In the genomic region with DNA sequence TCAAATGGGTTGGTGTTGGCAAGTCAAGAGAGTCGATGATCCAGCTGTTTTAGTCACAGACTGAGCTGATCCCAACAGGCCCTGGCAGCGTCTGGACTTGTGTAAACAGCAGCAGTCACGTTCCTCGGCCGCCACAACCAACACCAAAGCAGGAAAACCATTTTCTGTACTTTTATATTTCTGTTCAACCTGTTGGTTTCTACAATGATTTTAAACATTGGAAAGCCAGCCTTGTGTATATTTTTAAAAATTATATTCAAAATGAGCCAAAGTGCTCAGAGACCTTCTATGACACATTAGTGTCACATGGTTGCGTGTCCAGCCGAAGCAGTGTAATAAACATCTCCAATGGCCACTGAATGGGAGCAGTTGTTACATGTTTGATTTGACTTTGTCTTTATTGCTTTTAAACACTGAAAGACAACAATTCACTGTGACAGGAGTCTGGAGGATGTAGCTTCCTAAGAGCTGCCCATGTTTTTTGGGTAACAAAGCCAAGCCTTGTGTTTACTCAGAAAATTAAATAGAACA, we compare ENCODE assay signal across 13 cellular contexts. TPM values are rescaled to one million over a fixed set of nuclear protein-coding genes. Genes with fewer than 3 reads are reported as not detected.
DNase-seq lines count a peak whose midpoint lies in the region; ATAC-seq and TF ChIP-seq lines count a peak whose summit lies in the region.
"Had no signal": no experiment of that assay in that cellular context is flagged by ENCODE, and none has a peak within 500 bp of the region (broad histone marks: within the 10 kb centered on the region; RNA-seq: fewer than 3 reads in every experiment).

No MANE protein-coding gene starts in this region.

- no TSS peak for BruUV-seq in mammary epithelial cell (replicated peaks; lab: Mats Ljungman, UMichigan)

- H3K27me3 Mint-ChIP-seq in T-cell: no peaks in the 10 kb centered on the region

- H3K79me2 ChIP-seq in mammary epithelial cell (ENCODE audit: insufficient read depth, low read length): no peaks in the 10 kb centered on the region

- H3K9me3 Mint-ChIP-seq in T-cell: no peaks in the 10 kb centered on the region
- H3K9me3 Mint-ChIP-seq: dendritic cell treated with granulocyte-macrophage colony-stimulating factor and Interleukin-4, amounts not matched to agents 40 ng/mL and 50 ng/mL, for 4 days; HFFc6 had no signal

- H3K36me3 ChIP-seq in MG63 (no peaks in the 10 kb centered on the region), mammary epithelial cell (ENCODE audit: insufficient read depth, low read length) (no peaks in the 10 kb centered on the region)

- in situ Hi-C loops in mammary epithelial cell (cut with MboI; ENCODE audit: low sequenced_read_pairs in 2 of 2): no loop called here

- no peaks in the 10 kb centered on the region for H4K20me1 ChIP-seq in mammary epithelial cell (ENCODE audit: insufficient read depth, low read length)

- DNase-seq in MG63 (peak; percentile 67), mammary epithelial cell (peak; percentile 76), stromal cell of bone marrow (ENCODE audit: low read depth) (peak; percentile 43), NCI-H1048 (lab: John Stamatoyannopoulos, UW) (no peak), T-cell (no peak)
- no peak for DNase-seq in stimulated activated CD4-positive, alpha-beta T cell treated with anti-CD3 and anti-CD28 coated beads, Interleukin-4, amount 100 ng/mL, for 24 hours
- DNase-seq: DND-41, HFFc6, NCI-H524, T1000 had no signal

- no peak overlapping the region for H3K9ac ChIP-seq in mammary epithelial cell (ENCODE audit: insufficient read depth, low read length)

- peaks cover 0 to 10% (median 3%) of the 10 kb centered on the region in 3 donors for H3K4me1 Mint-ChIP-seq in T-cell

- H3K27me3 ChIP-seq in MG63 (no peaks in the 10 kb centered on the region), mammary epithelial cell (ENCODE audit: insufficient read depth, low read length) (no peaks in the 10 kb centered on the region), layer of hippocampus (ENCODE audit: control insufficient read depth, insufficient read depth, low read length) (no peaks in the 10 kb centered on the region)

- no peak overlapping the region for H2AFZ ChIP-seq in mammary epithelial cell (ENCODE audit: low read depth, low read length)

- no peaks in the 10 kb centered on the region for H3K36me3 Mint-ChIP-seq in T-cell

- POLR2A ChIA-PET in T-cell (lab: Charles Lee): no interaction called here

- intact Hi-C loops in mammary epithelial cell (cut with micrococcal nuclease): no loop called here

- H3K4me3 ChIP-seq in MG63 (no peak overlapping the region), mammary epithelial cell (replicated peaks in 1 of 3; ENCODE audit: insufficient read depth in 1 of 3, low read depth in 2 of 3, low read length in 3 of 3) (no peak overlapping the region)

- ATAC-seq in HG03095 (IDR thresholded peaks at IDR 0.05; ENCODE audit: unreplicated experiment) (no peak), T-cell (replicated peaks in 1 of 4) (no peak)

- dilution Hi-C loops in mammary epithelial cell (cut with HindIII; ENCODE audit: low sequenced_read_pairs): no loop called here

- no peak overlapping the region for H3K27ac ChIP-seq in mammary epithelial cell (ENCODE audit: insufficient read depth, low read depth, low read length)
- H3K27ac ChIP-seq in layer of hippocampus (ENCODE audit: low read depth, low read length): peak overlapping the region; percentile 72

- no peak overlapping the region for H3K4me3 Mint-ChIP-seq in T-cell
- H3K4me3 Mint-ChIP-seq: dendritic cell treated with granulocyte-macrophage colony-stimulating factor and Interleukin-4, amounts not matched to agents 40 ng/mL and 50 ng/mL, for 4 days; HFFc6 had no signal

- peaks cover 42% of the 10 kb centered on the region for H3K4me1 ChIP-seq in mammary epithelial cell (ENCODE audit: insufficient read depth, low read length)

- H3K27ac Mint-ChIP-seq in T-cell: no peak overlapping the region
- H3K27ac Mint-ChIP-seq: dendritic cell treated with granulocyte-macrophage colony-stimulating factor and Interleukin-4, amounts not matched to agents 40 ng/mL and 50 ng/mL, for 4 days; HFFc6 had no signal

- H3K9me3 ChIP-seq in MG63: no peaks in the 10 kb centered on the region
- no peaks in the 10 kb centered on the region for H3K9me3 ChIP-seq in mammary epithelial cell (replicated peaks; ENCODE audit: insufficient read depth, low read length)

- peak overlapping the region; percentile 44 for H3K4me2 ChIP-seq in mammary epithelial cell (ENCODE audit: insufficient read depth, low read depth, low read length)

- no peak for TF ChIP-seq CTCF in mammary epithelial cell (conservative IDR thresholded peaks at IDR 0.05 in 1 of 2, IDR thresholded peaks at IDR 0.05 in 1 of 2; ENCODE audit: extremely low read depth in 1 of 2, insufficient read depth in 1 of 2, low read depth in 1 of 2, low read length in 2 of 2)

- CTCF ChIA-PET in mammary epithelial cell (lab: Charles Lee; ENCODE audit: low non-redundant PET): interaction anchor here (0.6 kb wide), 1 partner anchor 81 kb away, joined by 4 read pairs; no protein-coding TSS in a partner anchor
- CTCF ChIA-PET in T-cell (lab: Charles Lee): no interaction called here

- 51% methylated on average over 7 of the region's 7 CpGs for WGBS in mammary epithelial cell (ENCODE audit: low coverage, missing lambda C conversion rate)

RNA-seq across cellular contexts. Expression of a gene that starts 5.9 kb away (rescaled TPM):
- 166 and 169 TPM in 2 replicates for total RNA-seq in MG63 (2014; rRNA removed; shearing (Covaris generic); ENCODE audit: low replicate concordance)
- total RNA-seq in mammary epithelial cell (10 to 100 TPM; 43.3 to 56.1 TPM), T-cell (10 to 100 TPM; 62.3 to 93.5 (median 79.5) TPM)
- polyA plus RNA-seq in mammary epithelial cell: 98.6 TPM
- 12.2 TPM for polyA minus RNA-seq in mammary epithelial cell

RNA-seq across cellular contexts. Expression of a gene that starts 23.0 kb away (rescaled TPM):
- 4.0 and 4.2 TPM in 2 replicates for total RNA-seq in MG63 (2014; rRNA removed; shearing (Covaris generic); ENCODE audit: low replicate concordance)
- total RNA-seq in mammary epithelial cell (1 to 10 TPM; 1.5 to 3.8 TPM), T-cell (1 to 10 TPM; 2.4 to 5.7 (median 3.5) TPM)
- 0.56 TPM for polyA plus RNA-seq in mammary epithelial cell
- polyA minus RNA-seq in mammary epithelial cell: not detected

RNA-seq across cellular contexts. Expression of a gene that starts 48.5 kb away (rescaled TPM):
- 118 and 140 TPM in 2 replicates for total RNA-seq in MG63 (2014; rRNA removed; shearing (Covaris generic); ENCODE audit: low replicate concordance)
- 100 to 1,000 TPM; 116 to 125 TPM for total RNA-seq in mammary epithelial cell
- 124 TPM for polyA plus RNA-seq in mammary epithelial cell
- polyA minus RNA-seq in mammary epithelial cell: 153 TPM
- 100 to 1,000 TPM in 2 of 5 donors, 10 to 100 TPM in 3; 68.4 to 113 (median 99.7) TPM for total RNA-seq in T-cell

RNA-seq across cellular contexts. Expression of a gene that starts 53.9 kb away (rescaled TPM):
- 2.5 and 3.9 TPM in 2 replicates for total RNA-seq in MG63 (2014; rRNA removed; shearing (Covaris generic); ENCODE audit: low replicate concordance)
- total RNA-seq in mammary epithelial cell (1 to 10 TPM; 1.9 to 2.2 TPM), T-cell (10 to 100 TPM in 1 of 5 donors, 1 to 10 TPM in 4; 3.5 to 10.5 (median 9.4) TPM)
- polyA plus RNA-seq in mammary epithelial cell: 1.2 TPM
- polyA minus RNA-seq in mammary epithelial cell: 0.41 TPM

RNA-seq across cellular contexts. Expression of a gene that starts 57.6 kb away (rescaled TPM):
- total RNA-seq in MG63 (2014; rRNA removed; shearing (Covaris generic); ENCODE audit: low replicate concordance): 15.5 and 31.4 TPM in 2 replicates
- total RNA-seq in mammary epithelial cell (100 to 1,000 TPM in 1 of 2 donors, 10 to 100 TPM in 1; 65.7 to 125 TPM), T-cell (100 to 1,000 TPM in 2 of 5 donors, 10 to 100 TPM in 3; 72.7 to 128 (median 83.7) TPM)
- 64.5 TPM for polyA plus RNA-seq in mammary epithelial cell
- polyA minus RNA-seq in mammary epithelial cell: 52.1 TPM

Comparison
In these comparisons a context has a peak if more than half of its experiments do, and no peak if none do; other contexts are left out.
1. DNase-seq: peak in MG63 (single experiment), mammary epithelial cell (single experiment) and stromal cell of bone marrow (single experiment); none in NCI-H1048 (single experiment), stimulated activated CD4-positive, alpha-beta T cell treated with anti-CD3 and anti-CD28 coated beads, Interleukin-4, amount 100 ng/mL, for 24 hours (single experiment) and T-cell (0 of 34).